15 cellular contexts compared by ENCODE assay signal in the genomic region with DNA sequence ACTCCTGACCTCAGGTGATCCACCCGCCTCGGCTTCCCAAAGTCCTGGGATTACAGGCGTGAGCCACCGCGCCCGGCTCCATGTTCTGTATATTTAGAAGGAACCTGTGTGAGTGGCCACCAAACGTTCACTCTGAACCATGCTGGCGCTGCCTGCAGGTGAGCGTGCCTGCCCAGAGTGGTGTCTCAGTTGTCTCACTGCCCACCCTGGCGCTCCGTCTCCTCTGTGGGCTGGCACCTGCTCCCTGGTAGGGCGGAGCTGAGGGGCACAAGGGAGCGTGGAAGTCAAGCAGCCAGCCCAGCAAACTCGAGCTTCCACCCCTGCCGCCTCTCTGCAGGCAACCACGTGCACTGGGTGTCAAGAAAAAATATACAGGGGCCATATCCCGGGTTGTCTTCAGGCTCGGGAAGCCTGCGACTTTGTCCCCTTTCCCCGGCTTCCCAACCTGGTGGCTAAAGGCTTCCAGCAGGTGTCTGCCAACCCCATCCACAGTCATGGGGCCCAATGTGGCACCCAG. TPM values are rescaled to one million over a fixed set of nuclear protein-coding genes. Genes with fewer than 3 reads are reported as not detected.
DNase-seq lines count a peak whose midpoint lies in the region; ATAC-seq and TF ChIP-seq lines count a peak whose summit lies in the region.
"Had no signal": no experiment of that assay in that cellular context is flagged by ENCODE, and none has a peak within 500 bp of the region (broad histone marks: within the 10 kb centered on the region; RNA-seq: fewer than 3 reads in every experiment).

No MANE protein-coding gene starts in this region.

- H3K9me3 ChIP-seq in mammary epithelial cell (replicated peaks; ENCODE audit: insufficient read depth, low read length), result no peaks in the 10 kb centered on the region
- H3K9me3 ChIP-seq in lung (ENCODE audit: control insufficient read depth in 2 of 2, insufficient read depth in 1 of 2, low read length in 1 of 2), result no peaks in the 10 kb centered on the region
- H3K9me3 ChIP-seq in stomach smooth muscle (ENCODE audit: control insufficient read depth in 2 of 2, low read length in 2 of 2), result no peaks in the 10 kb centered on the region
- no peaks in the 10 kb centered on the region for H3K9me3 ChIP-seq in mucosa of descending colon
- H3K9me3 ChIP-seq: neutrophil had no signal

- peaks cover 59% of the 10 kb centered on the region for H3K4me1 ChIP-seq in mammary epithelial cell (ENCODE audit: insufficient read depth, low read length)
- H3K4me1 ChIP-seq in lung (ENCODE audit: control insufficient read depth in 2 of 2, insufficient read depth in 2 of 2, low read length in 2 of 2), result peaks cover 5 to 26% of the 10 kb centered on the region in 2 donors
- H3K4me1 ChIP-seq in stomach smooth muscle (ENCODE audit: control insufficient read depth, insufficient read depth, low read length), result peaks cover 66% of the 10 kb centered on the region
- peaks cover 17% of the 10 kb centered on the region for H3K4me1 ChIP-seq in mucosa of descending colon (ENCODE audit: low read depth)

- peak overlapping the region; percentile 61 for H3K4me2 ChIP-seq in mammary epithelial cell (ENCODE audit: insufficient read depth, low read depth, low read length)

- peaks cover 66% of the 10 kb centered on the region for H3K4me1 Mint-ChIP-seq in HFFc6 (ENCODE audit: low read depth)

- H3K27ac ChIP-seq in mammary epithelial cell (ENCODE audit: insufficient read depth, low read depth, low read length) (peak overlapping the region; percentile 68), lung (ENCODE audit: low read depth in 1 of 2, low read length in 1 of 2) (peak overlapping the region; percentile 77 to 96), stomach smooth muscle (ENCODE audit: low read length) (peak overlapping the region; percentile 97)
- H3K27ac ChIP-seq: neutrophil, VCaP had no signal

- H3K4me3 ChIP-seq in mammary epithelial cell (replicated peaks in 1 of 3; ENCODE audit: insufficient read depth in 1 of 3, low read depth in 2 of 3, low read length in 3 of 3) (no peak overlapping the region), lung (no peak overlapping the region), stomach smooth muscle (ENCODE audit: low read length in 2 of 2) (no peak overlapping the region), mucosa of descending colon (no peak overlapping the region)

- H3K27ac Mint-ChIP-seq in HFFc6, result peak overlapping the region; percentile 95

- H3K9me3 Mint-ChIP-seq in HFFc6, result no peaks in the 10 kb centered on the region
- H3K9me3 Mint-ChIP-seq: CD8-positive, alpha-beta memory T cell had no signal

- TF ChIP-seq CTCF in HFFc6 (IDR thresholded peaks at IDR 0.05) (no peak), mammary epithelial cell (conservative IDR thresholded peaks at IDR 0.05 in 1 of 2, IDR thresholded peaks at IDR 0.05 in 1 of 2; ENCODE audit: extremely low read depth in 1 of 2, insufficient read depth in 1 of 2, low read depth in 1 of 2, low read length in 2 of 2) (no peak), lung (IDR thresholded peaks at IDR 0.05; ENCODE audit: control extremely low read depth, extremely low read depth) (no peak), mucosa of descending colon (IDR thresholded peaks at IDR 0.05) (no peak)

- ATAC-seq in lung (ENCODE audit: insufficient read depth, low FRiP score), result no peak
- ATAC-seq in mucosa of descending colon, result no peak

- BruUV-seq in mammary epithelial cell (replicated peaks; lab: Mats Ljungman, UMichigan), result TSS peak; percentile 54

- DNase-seq in HFFc6 (no peak), mammary epithelial cell (no peak), lung (ENCODE audit: low spot score) (no peak), mucosa of descending colon (no peak), NCI-H774 (lab: John Stamatoyannopoulos, UW) (no peak), NCI-H1930 (lab: John Stamatoyannopoulos, UW) (no peak)
- no peak for DNase-seq in activated naive CD4-positive, alpha-beta T cell treated with Interleukin-2 at 50 U/mL for 16 hours
- DNase-seq: activated CD8-positive, alpha-beta memory T cell treated with anti-CD3 and anti-CD28 coated beads, Interleukin-2, amount 50 U/mL, for 48 hours; CD8-positive, alpha-beta memory T cell; KG1; NCI-H2107; RPMI8226 had no signal

- H3K4me3 Mint-ChIP-seq in HFFc6, result peak overlapping the region; percentile 61
- H3K4me3 Mint-ChIP-seq: CD8-positive, alpha-beta memory T cell had no signal

- H3K27me3 ChIP-seq in mammary epithelial cell (ENCODE audit: insufficient read depth, low read length) (no peaks in the 10 kb centered on the region), lung (ENCODE audit: control insufficient read depth, insufficient read depth) (no peaks in the 10 kb centered on the region), stomach smooth muscle (ENCODE audit: control insufficient read depth in 1 of 2, insufficient read depth in 2 of 2, low read length in 2 of 2) (no peaks in the 10 kb centered on the region)
- H3K27me3 ChIP-seq: neutrophil had no signal

- H4K20me1 ChIP-seq in mammary epithelial cell (ENCODE audit: insufficient read depth, low read length), result no peaks in the 10 kb centered on the region

- in situ Hi-C loops in mammary epithelial cell (cut with MboI; ENCODE audit: low sequenced_read_pairs in 2 of 2), result loop anchor here (5.0 to 10.0 kb wide), 3 partner anchors 70 to 162 kb away; partner anchors contain the start of gene MYH9 (in 1 of the 2)

- no peak overlapping the region for H2AFZ ChIP-seq in mammary epithelial cell (ENCODE audit: low read depth, low read length)

- no peaks in the 10 kb centered on the region; the same call in 1 of the 2 replicates for H3K36me3 Mint-ChIP-seq in HFFc6 (ENCODE audit: low read depth)

- 46% methylated on average over 18 of the region's 20 CpGs for WGBS in mammary epithelial cell (ENCODE audit: low coverage, missing lambda C conversion rate)
- 82 to 86% methylated on average over 20 of the region's 20 CpGs for WGBS in lung, 2 donors

- intact Hi-C loops in mammary epithelial cell (cut with micrococcal nuclease), result loop anchor here (1.0 to 10.0 kb wide), 4 partner anchors 54 to 440 kb away; partner anchors contain the start of gene RBFOX2
- intact Hi-C loops in mucosa of descending colon (cut with DNase I, micrococcal nuclease), result no loop called here

- H3K9ac ChIP-seq in mammary epithelial cell (ENCODE audit: insufficient read depth, low read length) (no peak overlapping the region), stomach smooth muscle (ENCODE audit: low read length in 2 of 2) (peak overlapping the region; percentile 47 to 73)

- H3K36me3 ChIP-seq in mammary epithelial cell (ENCODE audit: insufficient read depth, low read length) (no peaks in the 10 kb centered on the region), lung (ENCODE audit: control insufficient read depth in 2 of 2, insufficient read depth in 2 of 2, low read length in 2 of 2) (peaks cover 0 to 11% of the 10 kb centered on the region in 2 donors), stomach smooth muscle (ENCODE audit: control insufficient read depth in 2 of 2, insufficient read depth in 2 of 2, low read length in 2 of 2) (peaks cover 0 to 2% of the 10 kb centered on the region in 2 donors), mucosa of descending colon (ENCODE audit: low read depth) (no peaks in the 10 kb centered on the region)
- H3K36me3 ChIP-seq: neutrophil had no signal

- CTCF ChIA-PET in mammary epithelial cell (lab: Charles Lee; ENCODE audit: low non-redundant PET), result no interaction called here

- peaks cover 17% of the 10 kb centered on the region for H3K79me2 ChIP-seq in mammary epithelial cell (ENCODE audit: insufficient read depth, low read length)

- peaks cover 4% of the 10 kb centered on the region; the same call in 1 of the 2 replicates for H3K27me3 Mint-ChIP-seq in HFFc6 (ENCODE audit: insufficient read depth)
- H3K27me3 Mint-ChIP-seq: CD8-positive, alpha-beta memory T cell had no signal

- dilution Hi-C loops in mammary epithelial cell (cut with HindIII; ENCODE audit: low sequenced_read_pairs), result loop anchor here (5.0 kb wide), 2 partner anchors 97 to 122 kb away; no protein-coding TSS in a partner anchor

RNA-seq across cellular contexts. Expression of gene TXN2, which starts 16.7 kb away (rescaled TPM):
- total RNA-seq in HFFc6 (2021; fragmentation: NEBNext Ultra II Directional; extraction: Animal tissue kit (Norgen Biotek cat#: 25700)), result 100 to 1,000 TPM in 2 of 6 experiments, 10 to 100 TPM in 4; 90.3 to 109 (median 96.1) TPM
- total RNA-seq in mammary epithelial cell (10 to 100 TPM; 34.7 to 56.9 TPM), lung (10 to 100 TPM; 26.8 to 72.0 TPM), mucosa of descending colon (100 to 1,000 TPM in 1 of 3 donors, 10 to 100 TPM in 2; 73.2 to 101 (median 95.8) TPM)
- polyA plus RNA-seq in mammary epithelial cell (127 TPM), lung (10 to 100 TPM; 85.8 to 92.2 TPM)
- 136 TPM for polyA minus RNA-seq in mammary epithelial cell

RNA-seq across cellular contexts. Expression of gene FOXRED2, which starts 42.1 kb away (rescaled TPM):
- total RNA-seq in HFFc6 (2021; fragmentation: NEBNext Ultra II Directional; extraction: Animal tissue kit (Norgen Biotek cat#: 25700)), result 1 to 10 TPM; 2.8 to 4.7 (median 4.2) TPM
- total RNA-seq in mammary epithelial cell (1 to 10 TPM; 5.8 to 7.4 TPM), lung (10 to 100 TPM; 10.8 to 18.0 TPM), mucosa of descending colon (1 to 10 TPM; 2.8 to 8.6 (median 6.4) TPM)
- polyA plus RNA-seq in mammary epithelial cell (4.4 TPM), lung (1 to 10 TPM; 3.9 to 4.8 TPM)
- 12.1 TPM for polyA minus RNA-seq in mammary epithelial cell
